10 cellular contexts compared by ENCODE assay signal in the genomic region with DNA sequence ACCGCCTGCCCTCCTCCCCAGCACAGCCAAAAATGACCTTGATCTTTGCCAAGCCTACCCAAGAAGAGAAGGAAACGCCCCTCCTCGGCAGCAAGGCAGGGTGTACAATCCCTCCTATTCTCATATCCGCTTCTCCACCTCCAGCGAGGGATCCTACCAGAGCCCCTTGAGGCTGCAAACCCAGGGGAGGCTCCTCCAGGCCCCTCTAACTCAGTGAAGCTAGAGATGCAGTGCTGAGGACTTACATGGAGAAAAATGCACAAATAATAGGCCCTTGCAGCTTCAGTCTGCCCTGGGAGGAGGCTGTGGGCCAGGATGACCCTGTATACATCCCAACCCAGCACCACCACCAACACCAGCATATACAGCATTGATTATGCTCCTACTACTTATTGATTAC. TPM values are rescaled to one million over a fixed set of nuclear protein-coding genes. Genes with fewer than 3 reads are reported as not detected.
DNase-seq lines count a peak whose midpoint lies in the region; ATAC-seq and TF ChIP-seq lines count a peak whose summit lies in the region.
"Had no signal": no experiment of that assay in that cellular context is flagged by ENCODE, and none has a peak within 500 bp of the region (broad histone marks: within the 10 kb centered on the region; RNA-seq: fewer than 3 reads in every experiment).

No MANE protein-coding gene starts in this region.

- H3K27me3 ChIP-seq in iPS-15b (ENCODE audit: control insufficient read depth, insufficient read depth, low read length): no peaks in the 10 kb centered on the region
- no peaks in the 10 kb centered on the region for H3K27me3 ChIP-seq in colonic mucosa
- H3K27me3 ChIP-seq: SJSA1 had no signal

- H3K9ac ChIP-seq in iPS-15b (ENCODE audit: low read depth, low read length) (peak overlapping the region; percentile 79), colonic mucosa (ENCODE audit: low read depth in 2 of 2, low read length in 2 of 2) (no peak overlapping the region)

- intact Hi-C loops in colonic mucosa (cut with DNase I): no loop called here

- peak overlapping the region; percentile 69 for H3K4me3 Mint-ChIP-seq in activated T-helper 17 cell treated with anti-CD3 and anti-CD28 coated beads, Interleukin-2, amount 50 U/mL, for 72 hours
- H3K4me3 Mint-ChIP-seq in stimulated activated effector memory CD8-positive, alpha-beta T cell treated with anti-CD3 and anti-CD28 coated beads, Interleukin-12 subunit alpha, Interleukin-12 subunit beta, amount 100 ng/mL, for 72 hours: peak overlapping the region; percentile 65

- no peak overlapping the region for H3K27ac ChIP-seq in colonic mucosa
- H3K27ac ChIP-seq: epithelial cell of prostate, SJSA1 had no signal

- H3K4me1 ChIP-seq in iPS-15b (ENCODE audit: control insufficient read depth, insufficient read depth, low read length) (peaks cover 2% of the 10 kb centered on the region), colonic mucosa (no peaks in the 10 kb centered on the region)
- H3K4me1 ChIP-seq: SJSA1 had no signal

- H3K36me3 ChIP-seq in iPS-15b (ENCODE audit: control insufficient read depth, insufficient read depth, low read length): no peaks in the 10 kb centered on the region
- no peaks in the 10 kb centered on the region for H3K36me3 ChIP-seq in colonic mucosa
- H3K36me3 ChIP-seq: SJSA1 had no signal

- peak; percentile 8 for ATAC-seq in HG02571 (IDR thresholded peaks at IDR 0.05; ENCODE audit: unreplicated experiment)
- ATAC-seq in activated T-helper 17 cell treated with anti-CD3 and anti-CD28 coated beads, Interleukin-2, amount 50 U/mL, for 72 hours (replicated peaks): no peak
- ATAC-seq in stimulated activated effector memory CD8-positive, alpha-beta T cell treated with anti-CD3 and anti-CD28 coated beads, Interleukin-12 subunit alpha, Interleukin-12 subunit beta, amount 100 ng/mL, for 72 hours: no peak

- no peak for DNase-seq in stimulated activated effector memory CD8-positive, alpha-beta T cell treated with anti-CD3 and anti-CD28 coated beads, Interleukin-12 subunit alpha, Interleukin-12 subunit beta, amount 100 ng/mL, for 72 hours (ENCODE audit: low spot score in 2 of 2)
- DNase-seq in activated gamma-delta T cell treated with Interleukin-2 at 50 U/mL for 16 hours (no peak), colonic mucosa (no peak)
- DNase-seq in stimulated activated CD4-positive, alpha-beta T cell treated with anti-CD3 and anti-CD28 coated beads, Interleukin-2, amount 100 ng/mL, for 24 hours: no peak
- DNase-seq: mammary epithelial cell had no signal

- no peaks in the 10 kb centered on the region for H3K4me1 Mint-ChIP-seq in activated T-helper 17 cell treated with anti-CD3 and anti-CD28 coated beads, Interleukin-2, amount 50 U/mL, for 72 hours
- H3K4me1 Mint-ChIP-seq in stimulated activated effector memory CD8-positive, alpha-beta T cell treated with anti-CD3 and anti-CD28 coated beads, Interleukin-12 subunit alpha, Interleukin-12 subunit beta, amount 100 ng/mL, for 72 hours: peaks cover 9% of the 10 kb centered on the region

- H3K9me3 Mint-ChIP-seq in activated T-helper 17 cell treated with anti-CD3 and anti-CD28 coated beads, Interleukin-2, amount 50 U/mL, for 72 hours: no peaks in the 10 kb centered on the region
- no peaks in the 10 kb centered on the region for H3K9me3 Mint-ChIP-seq in stimulated activated effector memory CD8-positive, alpha-beta T cell treated with anti-CD3 and anti-CD28 coated beads, Interleukin-12 subunit alpha, Interleukin-12 subunit beta, amount 100 ng/mL, for 72 hours

- H3K27me3 Mint-ChIP-seq in activated T-helper 17 cell treated with anti-CD3 and anti-CD28 coated beads, Interleukin-2, amount 50 U/mL, for 72 hours: no peaks in the 10 kb centered on the region

- H3K9me3 ChIP-seq in iPS-15b (ENCODE audit: control insufficient read depth, insufficient read depth, low read length) (no peaks in the 10 kb centered on the region), colonic mucosa (no peaks in the 10 kb centered on the region)
- H3K9me3 ChIP-seq: SJSA1 had no signal

- H3K36me3 Mint-ChIP-seq in activated T-helper 17 cell treated with anti-CD3 and anti-CD28 coated beads, Interleukin-2, amount 50 U/mL, for 72 hours (ENCODE audit: low read depth): no peaks in the 10 kb centered on the region
- no peaks in the 10 kb centered on the region for H3K36me3 Mint-ChIP-seq in stimulated activated effector memory CD8-positive, alpha-beta T cell treated with anti-CD3 and anti-CD28 coated beads, Interleukin-12 subunit alpha, Interleukin-12 subunit beta, amount 100 ng/mL, for 72 hours

- H3K4me3 ChIP-seq in iPS-15b (ENCODE audit: low read depth, low read length): peak overlapping the region; percentile 82
- no peak overlapping the region for H3K4me3 ChIP-seq in colonic mucosa

- no peak for TF ChIP-seq CTCF in colonic mucosa (IDR thresholded peaks at IDR 0.05)

- H3K27ac Mint-ChIP-seq in activated T-helper 17 cell treated with anti-CD3 and anti-CD28 coated beads, Interleukin-2, amount 50 U/mL, for 72 hours: peak overlapping the region; percentile 43
- H3K27ac Mint-ChIP-seq in stimulated activated effector memory CD8-positive, alpha-beta T cell treated with anti-CD3 and anti-CD28 coated beads, Interleukin-12 subunit alpha, Interleukin-12 subunit beta, amount 100 ng/mL, for 72 hours: peak overlapping the region; percentile 63

RNA-seq across cellular contexts. Expression of a gene that starts 46.9 kb away (rescaled TPM):
- total RNA-seq in activated T-helper 17 cell treated with anti-CD3 and anti-CD28 coated beads, Interleukin-2, amount 50 U/mL, for 72 hours: 1 to 10 TPM; 5.2 to 6.1 TPM
- 1 to 10 TPM in 1 of 2 donors, under 1 TPM in 1; 0.53 to 1.8 TPM for total RNA-seq in colonic mucosa
- total RNA-seq: SJSA1 had no signal
